In the genomic region with DNA sequence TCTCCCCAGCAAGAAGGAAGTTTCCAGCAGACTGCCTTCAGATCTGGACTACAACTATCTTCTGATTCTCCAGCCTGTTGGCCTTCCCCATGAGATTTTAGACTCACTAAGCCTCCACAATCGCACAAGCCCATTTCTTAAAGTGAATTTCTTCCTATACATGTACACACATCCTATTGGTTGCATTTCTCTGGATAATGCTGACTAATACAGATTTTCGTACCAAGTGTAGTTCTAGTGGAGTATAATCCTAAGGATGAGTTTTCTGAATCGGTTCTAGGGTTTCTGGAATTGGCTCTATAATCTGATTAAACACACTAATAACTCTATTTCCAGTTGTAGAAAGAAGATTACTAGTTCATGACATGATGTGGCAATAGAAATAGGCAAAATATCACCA, we compare ENCODE assay signal across 9 cellular contexts. TPM values are rescaled to one million over a fixed set of nuclear protein-coding genes. Genes with fewer than 3 reads are reported as not detected.
"Had no signal": no experiment of that assay in that cellular context is flagged by ENCODE, and none has a peak within 500 bp of the region (broad histone marks: within the 10 kb centered on the region; RNA-seq: fewer than 3 reads in every experiment).

No MANE protein-coding gene starts in this region.

- DNase-seq: GDM1, GF-D8 had no signal

- ATAC-seq: GM12878 had no signal

- FAIRE-seq: G401.6, GM12878, GM12891, GM12892, GM18507, GM19239 had no signal

- H3K4me3 ChIP-seq: GM12878 had no signal

RNA-seq across cellular contexts. Expression of gene C12orf50, which starts 53.3 kb away (rescaled TPM):
- total RNA-seq: G401 had no signal
